Comparison of ENCODE assay signal across 21 cellular contexts in genomic region chr18:25314824-25315223, GRCh38. TPM values are rescaled to one million over a fixed set of nuclear protein-coding genes. Genes with fewer than 3 reads are reported as not detected.
"Had no signal": no experiment of that assay in that cellular context is flagged by ENCODE, and none has a peak within 500 bp of the region (broad histone marks: within the 10 kb centered on the region; RNA-seq: fewer than 3 reads in every experiment).

No MANE protein-coding gene starts in this region.

- ATAC-seq: esophagus mucosa; gastroesophageal sphincter; left ventricle myocardium superior; naive thymus-derived CD4-positive, alpha-beta T cell; right cardiac atrium had no signal

- H3K27me3 ChIP-seq: dorsolateral prefrontal cortex, gastroesophageal sphincter, ovary, stomach had no signal

- H3K4me3 Mint-ChIP-seq: naive thymus-derived CD4-positive, alpha-beta T cell; neural crest cell had no signal

- H3K27ac Mint-ChIP-seq: naive thymus-derived CD4-positive, alpha-beta T cell had no signal

- H3K4me3 ChIP-seq: dorsolateral prefrontal cortex, gastroesophageal sphincter, lung, ovary, stomach, thoracic aorta had no signal

- H3K36me3 ChIP-seq: gastroesophageal sphincter, ovary, stomach, thoracic aorta had no signal

- H3K9me3 ChIP-seq: gastroesophageal sphincter, ovary, stomach, thoracic aorta had no signal

- H3K4me1 ChIP-seq: gastroesophageal sphincter, stomach had no signal

- DNase-seq: cortex of kidney; dorsolateral prefrontal cortex; effector memory CD4-positive, alpha-beta T cell; foreskin fibroblast; glutamatergic neuron; left ventricle myocardium superior; mesendoderm; naive thymus-derived CD4-positive, alpha-beta T cell; nucleus accumbens; ovary; right cardiac atrium; small intestine; stimulated activated CD4-positive, alpha-beta T cell treated with anti-CD3 and anti-CD28 coated beads, Interleukin-12 subunit alpha, Interleukin-12 subunit beta, amount 100 ng/mL, for 4 hours; stimulated activated naive CD4-positive, alpha-beta T cell; stomach; trophoblast cell had no signal

- H3K36me3 Mint-ChIP-seq: naive thymus-derived CD4-positive, alpha-beta T cell had no signal

- H3K27ac ChIP-seq: dorsolateral prefrontal cortex, gastroesophageal sphincter, ovary, stomach, thoracic aorta had no signal

RNA-seq across cellular contexts. Expression of gene ZNF521, which starts 37.1 kb away (rescaled TPM):
- polyA plus RNA-seq: naive thymus-derived CD4-positive, alpha-beta T cell had no signal
